Comparison of ENCODE assay signal across 15 cellular contexts in the genomic region with DNA sequence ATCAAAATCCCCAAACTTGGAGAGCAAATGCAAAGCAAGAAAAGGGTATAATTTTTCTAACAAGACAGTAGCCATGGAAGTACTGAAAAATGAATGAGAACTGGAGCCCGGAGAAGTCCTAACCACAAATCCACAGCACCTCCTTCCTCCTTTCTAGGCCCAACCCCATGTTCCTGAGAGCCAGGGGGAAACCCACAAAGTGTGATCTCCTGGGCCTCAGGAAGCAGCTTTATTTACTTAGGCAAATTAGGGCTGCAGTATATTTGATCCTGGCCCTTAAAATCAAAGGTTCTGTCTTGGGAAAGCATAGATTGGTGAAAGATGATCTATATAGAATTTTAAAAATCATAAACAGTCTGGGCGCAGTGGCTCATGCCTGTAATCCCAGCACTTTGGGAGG.
A peak's percentile ranks its signal among the peaks of the same experiment; 100 is the strongest.
DNase-seq lines count a peak whose midpoint lies in the region; ATAC-seq and TF ChIP-seq lines count a peak whose summit lies in the region.
"Had no signal": no experiment of that assay in that cellular context is flagged by ENCODE, and none has a peak within 500 bp of the region (broad histone marks: within the 10 kb centered on the region; RNA-seq: fewer than 3 reads in every experiment).

No MANE protein-coding gene starts in this region.

- TF ChIP-seq POLR2A in erythroblast (IDR thresholded peaks at IDR 0.05; ENCODE audit: low read length) = no peak

- H3K27me3 ChIP-seq in ACC112 (ENCODE audit: insufficient read depth, low read length) (no peaks in the 10 kb centered on the region), H9 (ENCODE audit: insufficient read depth, low read length) (no peaks in the 10 kb centered on the region), RWPE2 (ENCODE audit: insufficient read depth, poor library complexity, severe bottlenecking) (no peaks in the 10 kb centered on the region)
- H3K27me3 ChIP-seq: body of pancreas had no signal

- H3K9me3 ChIP-seq in H9 (ENCODE audit: control insufficient read depth, low read depth, low read length) (no peaks in the 10 kb centered on the region), RWPE2 (ENCODE audit: severe bottlenecking) (no peaks in the 10 kb centered on the region)
- H3K9me3 ChIP-seq: body of pancreas, left ventricle myocardium inferior, prostate gland had no signal

- no peak overlapping the region for H4K91ac ChIP-seq in H9 (ENCODE audit: insufficient read length, low read depth, low read length)

- H3K4ac ChIP-seq in H9 (ENCODE audit: low read depth, low read length) = no peak overlapping the region

- H3K9me3 Mint-ChIP-seq in H9 = no peaks in the 10 kb centered on the region
- no peaks in the 10 kb centered on the region for H3K9me3 Mint-ChIP-seq in activated naive CD4-positive, alpha-beta T cell treated with anti-CD3 and anti-CD28 coated beads, Interleukin-2, amount 50 U/mL, for 72 hours
- H3K9me3 Mint-ChIP-seq in stimulated activated naive B cell treated with anti-CD40 and anti-IgM and Interleukin-4, amounts not matched to agents 10 μg/mL and 1 μg/mL and 100 μg/mL, for 72 hours = no peaks in the 10 kb centered on the region

- H2BK20ac ChIP-seq in H9 (ENCODE audit: low read depth, low read length, poor library complexity, severe bottlenecking) = no peak overlapping the region

- H3K36me3 Mint-ChIP-seq in H9 (ENCODE audit: insufficient read depth in 1 of 3, low read depth in 3 of 3) = no peaks in the 10 kb centered on the region; a peak in 1 of 7 replicates
- no peaks in the 10 kb centered on the region for H3K36me3 Mint-ChIP-seq in activated naive CD4-positive, alpha-beta T cell treated with anti-CD3 and anti-CD28 coated beads, Interleukin-2, amount 50 U/mL, for 72 hours
- H3K36me3 Mint-ChIP-seq in stimulated activated naive B cell treated with anti-CD40 and anti-IgM and Interleukin-4, amounts not matched to agents 10 μg/mL and 1 μg/mL and 100 μg/mL, for 72 hours = no peaks in the 10 kb centered on the region
- H3K36me3 Mint-ChIP-seq: activated CD8-positive, alpha-beta memory T cell treated with anti-CD3 and anti-CD28 coated beads, Interleukin-2, amount 10 ng/mL, durations not matched to agents 7 days and 5 days had no signal

- no peak overlapping the region for H4K8ac ChIP-seq in H9 (replicated peaks; ENCODE audit: insufficient read length, low read depth, low read length)

- H2BK15ac ChIP-seq in H9 (ENCODE audit: low read depth, low read length) = no peak overlapping the region

- H2BK120ac ChIP-seq in H9 (ENCODE audit: low read depth, low read length, poor library complexity, severe bottlenecking) = no peak overlapping the region

- no peaks in the 10 kb centered on the region for H3K36me3 ChIP-seq in ACC112 (ENCODE audit: insufficient read depth, low read length)
- H3K36me3 ChIP-seq in RWPE2 (ENCODE audit: low read depth) = no peaks in the 10 kb centered on the region; the same call in 1 of the 2 replicates
- H3K36me3 ChIP-seq: left ventricle myocardium inferior, prostate gland had no signal

- H3K79me2 ChIP-seq in ACC112 (ENCODE audit: control insufficient read depth, insufficient read depth, low read length, unreplicated experiment) (no peaks in the 10 kb centered on the region), H9 (ENCODE audit: insufficient read depth, low read length) (0 out of 2 replicates have a peak, but pooled peaks cover 1% of the 10 kb centered on the region)

- H3K18ac ChIP-seq in H9 (ENCODE audit: insufficient read length, low read depth, low read length) = no peak overlapping the region

- H3T11ph ChIP-seq in H9 (ENCODE audit: low read length) = no peak overlapping the region

- no peak overlapping the region for H4K5ac ChIP-seq in H9 (ENCODE audit: insufficient read length, low read depth, low read length)

- H3K4me2 ChIP-seq in H9 (ENCODE audit: insufficient read depth, insufficient read length, low read length) = no peak overlapping the region

- no peaks in the 10 kb centered on the region for H4K20me1 ChIP-seq in H9 (ENCODE audit: control insufficient read depth, insufficient read depth, insufficient read length)

- no peak overlapping the region for H3K14ac ChIP-seq in H9 (ENCODE audit: insufficient read depth, low read length)

- H3K4me3 ChIP-seq in ACC112 (ENCODE audit: low read depth, low read length) (peak overlapping the region; percentile 18; the same call in 1 of the 2 replicates), RWPE2 (ENCODE audit: severe bottlenecking) (no peak overlapping the region), foreskin fibroblast (ENCODE audit: low read depth in 1 of 2, low read length in 2 of 2) (no peak overlapping the region)
- H3K4me3 ChIP-seq: body of pancreas, left ventricle myocardium inferior, prostate gland had no signal

- ATAC-seq in RWPE2 (ENCODE audit: low read depth) = peak; percentile 87
- no peak for ATAC-seq in activated naive CD4-positive, alpha-beta T cell treated with anti-CD3 and anti-CD28 coated beads, Interleukin-2, amount 50 U/mL, for 72 hours
- ATAC-seq in stimulated activated naive B cell treated with anti-CD40 and anti-IgM and Interleukin-4, amounts not matched to agents 10 μg/mL and 1 μg/mL and 100 μg/mL, for 72 hours (replicated peaks) = no peak
- ATAC-seq: activated CD8-positive, alpha-beta memory T cell treated with anti-CD3 and anti-CD28 coated beads, Interleukin-2, amount 10 ng/mL, durations not matched to agents 7 days and 5 days; body of pancreas; T-helper 17 cell had no signal

- peak overlapping the region; percentile 12 for H2AFZ ChIP-seq in ACC112 (ENCODE audit: low read length, unreplicated experiment)
- H2AFZ ChIP-seq in H9 (ENCODE audit: low read length) = no peak overlapping the region

- WGBS in H9 (ENCODE audit: extremely low coverage, insufficient read length, low lambda C conversion rate) = no CpG with 5 or more reads among the region's 2 CpGs

- no peak overlapping the region for H2BK5ac ChIP-seq in H9 (ENCODE audit: insufficient read length, low read length)

- DNase-seq in H9 (no peak), RWPE2 (ENCODE audit: low spot score) (no peak), foreskin fibroblast (peak; percentile 41), erythroblast (lab: John Stamatoyannopoulos, UW) (no peak)
- no peak for DNase-seq in activated naive CD4-positive, alpha-beta T cell treated with anti-CD3 and anti-CD28 coated beads, Interleukin-2, amount 50 U/mL, for 72 hours (ENCODE audit: low spot score in 2 of 2)
- DNase-seq in stimulated activated naive B cell treated with anti-CD40 and anti-IgM and Interleukin-4, amounts not matched to agents 10 μg/mL and 1 μg/mL and 100 μg/mL, for 72 hours = no peak
- no peak for DNase-seq in activated effector memory CD4-positive, alpha-beta T cell treated with anti-CD3 and anti-CD28 coated beads, Interleukin-2, amount 50 U/mL, for 16 hours
- DNase-seq: activated CD8-positive, alpha-beta memory T cell treated with anti-CD3 and anti-CD28 coated beads, Interleukin-2, amount 10 ng/mL, durations not matched to agents 7 days and 5 days; body of pancreas; foreskin melanocyte; left ventricle myocardium inferior; NCI-H2081; T-helper 17 cell had no signal

- H3K4me1 Mint-ChIP-seq in H9 = peaks cover 6 to 9% of the 10 kb centered on the region in 2 experiments; a peak in 3 of 4 replicates
- no peaks in the 10 kb centered on the region for H3K4me1 Mint-ChIP-seq in stimulated activated naive B cell treated with anti-CD40 and anti-IgM and Interleukin-4, amounts not matched to agents 10 μg/mL and 1 μg/mL and 100 μg/mL, for 72 hours
- H3K4me1 Mint-ChIP-seq: activated CD8-positive, alpha-beta memory T cell treated with anti-CD3 and anti-CD28 coated beads, Interleukin-2, amount 10 ng/mL, durations not matched to agents 7 days and 5 days had no signal

- H2AK5ac ChIP-seq in H9 (ENCODE audit: insufficient read length, low read length) = no peak overlapping the region

- no peaks in the 10 kb centered on the region for H3K23me2 ChIP-seq in H9 (ENCODE audit: insufficient read length, low read depth, low read length, poor library complexity, severe bottlenecking)

- peaks cover 12% of the 10 kb centered on the region for H3K4me1 ChIP-seq in ACC112 (ENCODE audit: control insufficient read depth, insufficient read depth, low read length, unreplicated experiment)
- peaks cover 5% of the 10 kb centered on the region for H3K4me1 ChIP-seq in H9 (ENCODE audit: insufficient read depth, low read length)
- H3K4me1 ChIP-seq in RWPE2 (ENCODE audit: insufficient read depth, poor library complexity, severe bottlenecking) = peaks cover 22% of the 10 kb centered on the region
- H3K4me1 ChIP-seq: prostate gland had no signal

- peaks cover 4% of the 10 kb centered on the region for H3K79me1 ChIP-seq in H9 (ENCODE audit: insufficient read depth, low read depth, low read length, poor library complexity, severe bottlenecking)

- H3K27me3 Mint-ChIP-seq in H9 (ENCODE audit: low read depth) = no peaks in the 10 kb centered on the region
- peaks cover 4 to 8% of the 10 kb centered on the region in 2 donors for H3K27me3 Mint-ChIP-seq in stimulated activated naive B cell treated with anti-CD40 and anti-IgM and Interleukin-4, amounts not matched to agents 10 μg/mL and 1 μg/mL and 100 μg/mL, for 72 hours

- TF ChIP-seq CTCF in H9 (conservative IDR thresholded peaks at IDR 0.05) = no peak
- TF ChIP-seq CTCF in RWPE2 (IDR thresholded peaks at IDR 0.05; ENCODE audit: poor library complexity, severe bottlenecking) = no peak
- TF ChIP-seq CTCF in foreskin fibroblast (IDR thresholded peaks at IDR 0.05; ENCODE audit: low read depth, low read length) = no peak

- H3K27ac Mint-ChIP-seq in H9 = peak overlapping the region in 2 of 3 experiments; percentile 14 to 75; a peak in 3 of 7 replicates
- no peak overlapping the region for H3K27ac Mint-ChIP-seq in activated naive CD4-positive, alpha-beta T cell treated with anti-CD3 and anti-CD28 coated beads, Interleukin-2, amount 50 U/mL, for 72 hours
- no peak overlapping the region for H3K27ac Mint-ChIP-seq in stimulated activated naive B cell treated with anti-CD40 and anti-IgM and Interleukin-4, amounts not matched to agents 10 μg/mL and 1 μg/mL and 100 μg/mL, for 72 hours
- H3K27ac Mint-ChIP-seq: activated CD8-positive, alpha-beta memory T cell treated with anti-CD3 and anti-CD28 coated beads, Interleukin-2, amount 10 ng/mL, durations not matched to agents 7 days and 5 days; T-helper 17 cell had no signal

- H3K27ac ChIP-seq in ACC112 (ENCODE audit: low read depth, low read length) (peak overlapping the region; percentile 48), H9 (ENCODE audit: insufficient read length, low read depth, low read length) (no peak overlapping the region), RWPE2 (ENCODE audit: poor library complexity, severe bottlenecking) (peak overlapping the region; percentile 25)
- H3K27ac ChIP-seq: body of pancreas, left ventricle myocardium inferior, prostate gland had no signal

- H3K56ac ChIP-seq in H9 (ENCODE audit: insufficient read length, low read depth, low read length) = no peak overlapping the region

- no peak overlapping the region for H3K4me3 Mint-ChIP-seq in H9
- H3K4me3 Mint-ChIP-seq in stimulated activated naive B cell treated with anti-CD40 and anti-IgM and Interleukin-4, amounts not matched to agents 10 μg/mL and 1 μg/mL and 100 μg/mL, for 72 hours = no peak overlapping the region
- H3K4me3 Mint-ChIP-seq: activated CD8-positive, alpha-beta memory T cell treated with anti-CD3 and anti-CD28 coated beads, Interleukin-2, amount 10 ng/mL, durations not matched to agents 7 days and 5 days; T-helper 17 cell had no signal

- no peak overlapping the region for H2BK12ac ChIP-seq in H9 (ENCODE audit: insufficient read length, low read depth, low read length)

- H3K23ac ChIP-seq in H9 (ENCODE audit: insufficient read length, low read depth, low read length) = no peak overlapping the region

- no peak overlapping the region for H3K9ac ChIP-seq in H9 (ENCODE audit: extremely low read depth, insufficient read length, low read length)

Comparison
In these comparisons a context has a peak if more than half of its experiments do, and no peak if none do; other contexts are left out.
1. DNase-seq: peak in foreskin fibroblast (2 of 2); none in H9 (single experiment), RWPE2 (single experiment), erythroblast (0 of 2), activated naive CD4-positive, alpha-beta T cell treated with anti-CD3 and anti-CD28 coated beads, Interleukin-2, amount 50 U/mL, for 72 hours (0 of 2), stimulated activated naive B cell treated with anti-CD40 and anti-IgM and Interleukin-4, amounts not matched to agents 10 μg/mL and 1 μg/mL and 100 μg/mL, for 72 hours (single experiment) and activated effector memory CD4-positive, alpha-beta T cell treated with anti-CD3 and anti-CD28 coated beads, Interleukin-2, amount 50 U/mL, for 16 hours (single experiment).
2. H3K27ac Mint-ChIP-seq: peak in H9 (2 of 3); none in activated naive CD4-positive, alpha-beta T cell treated with anti-CD3 and anti-CD28 coated beads, Interleukin-2, amount 50 U/mL, for 72 hours (0 of 2) and stimulated activated naive B cell treated with anti-CD40 and anti-IgM and Interleukin-4, amounts not matched to agents 10 μg/mL and 1 μg/mL and 100 μg/mL, for 72 hours (single experiment).